1 cellular context compared by ENCODE assay signal in the genomic region with DNA sequence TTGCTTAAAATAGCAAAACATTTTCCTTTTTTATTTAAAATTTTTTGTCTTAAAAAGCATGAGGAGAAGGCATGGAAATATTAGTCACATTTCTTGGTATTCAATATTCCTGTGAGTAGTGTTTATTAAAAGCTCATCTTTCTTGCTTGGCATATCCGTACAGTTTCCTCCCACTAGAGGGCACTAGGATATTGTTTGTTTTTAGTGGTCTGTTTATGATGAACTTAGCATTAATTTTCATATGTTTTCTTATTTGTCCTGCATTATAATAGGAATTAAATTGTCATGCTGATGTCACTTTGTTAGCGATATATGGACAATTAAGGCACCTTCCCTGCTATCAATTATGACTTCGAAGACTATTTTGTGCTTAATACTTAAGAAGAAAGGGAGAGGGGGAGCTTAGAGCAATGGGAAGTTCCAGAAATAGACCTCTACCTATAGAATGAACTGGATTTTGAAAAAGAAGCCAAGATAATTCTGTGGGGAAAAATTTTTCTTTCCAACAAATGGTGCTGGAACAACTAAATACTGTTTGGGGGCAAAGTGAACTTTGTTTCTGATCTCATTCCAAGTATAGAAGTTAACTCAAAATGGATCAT.
TF ChIP-seq lines count a peak whose summit lies in the region.

No MANE protein-coding gene starts in this region.

TF ChIP-seq in GM12878, 131 proteins besides CTCF, POLR2A, EP300 and RAD21:
- TF ChIP-seq, protein P1, sequence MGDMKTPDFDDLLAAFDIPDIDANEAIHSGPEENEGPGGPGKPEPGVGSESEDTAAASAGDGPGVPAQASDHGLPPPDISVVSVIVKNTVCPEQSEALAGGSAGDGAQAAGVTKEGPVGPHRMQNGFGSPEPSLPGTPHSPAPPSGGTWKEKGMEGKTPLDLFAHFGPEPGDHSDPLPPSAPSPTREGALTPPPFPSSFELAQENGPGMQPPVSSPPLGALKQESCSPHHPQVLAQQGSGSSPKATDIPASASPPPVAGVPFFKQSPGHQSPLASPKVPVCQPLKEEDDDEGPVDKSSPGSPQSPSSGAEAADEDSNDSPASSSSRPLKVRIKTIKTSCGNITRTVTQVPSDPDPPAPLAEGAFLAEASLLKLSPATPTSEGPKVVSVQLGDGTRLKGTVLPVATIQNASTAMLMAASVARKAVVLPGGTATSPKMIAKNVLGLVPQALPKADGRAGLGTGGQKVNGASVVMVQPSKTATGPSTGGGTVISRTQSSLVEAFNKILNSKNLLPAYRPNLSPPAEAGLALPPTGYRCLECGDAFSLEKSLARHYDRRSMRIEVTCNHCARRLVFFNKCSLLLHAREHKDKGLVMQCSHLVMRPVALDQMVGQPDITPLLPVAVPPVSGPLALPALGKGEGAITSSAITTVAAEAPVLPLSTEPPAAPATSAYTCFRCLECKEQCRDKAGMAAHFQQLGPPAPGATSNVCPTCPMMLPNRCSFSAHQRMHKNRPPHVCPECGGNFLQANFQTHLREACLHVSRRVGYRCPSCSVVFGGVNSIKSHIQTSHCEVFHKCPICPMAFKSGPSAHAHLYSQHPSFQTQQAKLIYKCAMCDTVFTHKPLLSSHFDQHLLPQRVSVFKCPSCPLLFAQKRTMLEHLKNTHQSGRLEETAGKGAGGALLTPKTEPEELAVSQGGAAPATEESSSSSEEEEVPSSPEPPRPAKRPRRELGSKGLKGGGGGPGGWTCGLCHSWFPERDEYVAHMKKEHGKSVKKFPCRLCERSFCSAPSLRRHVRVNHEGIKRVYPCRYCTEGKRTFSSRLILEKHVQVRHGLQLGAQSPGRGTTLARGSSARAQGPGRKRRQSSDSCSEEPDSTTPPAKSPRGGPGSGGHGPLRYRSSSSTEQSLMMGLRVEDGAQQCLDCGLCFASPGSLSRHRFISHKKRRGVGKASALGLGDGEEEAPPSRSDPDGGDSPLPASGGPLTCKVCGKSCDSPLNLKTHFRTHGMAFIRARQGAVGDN (IDR thresholded peaks at IDR 0.05): no peak
- TF ChIP-seq CHD4 (IDR thresholded peaks at IDR 0.05): no peak
- peak; percentile 53; the same call in 1 of the 2 replicates for TF ChIP-seq RB1 (IDR thresholded peaks at IDR 0.05; ENCODE audit: borderline replicate concordance)
- TF ChIP-seq, protein P2, sequence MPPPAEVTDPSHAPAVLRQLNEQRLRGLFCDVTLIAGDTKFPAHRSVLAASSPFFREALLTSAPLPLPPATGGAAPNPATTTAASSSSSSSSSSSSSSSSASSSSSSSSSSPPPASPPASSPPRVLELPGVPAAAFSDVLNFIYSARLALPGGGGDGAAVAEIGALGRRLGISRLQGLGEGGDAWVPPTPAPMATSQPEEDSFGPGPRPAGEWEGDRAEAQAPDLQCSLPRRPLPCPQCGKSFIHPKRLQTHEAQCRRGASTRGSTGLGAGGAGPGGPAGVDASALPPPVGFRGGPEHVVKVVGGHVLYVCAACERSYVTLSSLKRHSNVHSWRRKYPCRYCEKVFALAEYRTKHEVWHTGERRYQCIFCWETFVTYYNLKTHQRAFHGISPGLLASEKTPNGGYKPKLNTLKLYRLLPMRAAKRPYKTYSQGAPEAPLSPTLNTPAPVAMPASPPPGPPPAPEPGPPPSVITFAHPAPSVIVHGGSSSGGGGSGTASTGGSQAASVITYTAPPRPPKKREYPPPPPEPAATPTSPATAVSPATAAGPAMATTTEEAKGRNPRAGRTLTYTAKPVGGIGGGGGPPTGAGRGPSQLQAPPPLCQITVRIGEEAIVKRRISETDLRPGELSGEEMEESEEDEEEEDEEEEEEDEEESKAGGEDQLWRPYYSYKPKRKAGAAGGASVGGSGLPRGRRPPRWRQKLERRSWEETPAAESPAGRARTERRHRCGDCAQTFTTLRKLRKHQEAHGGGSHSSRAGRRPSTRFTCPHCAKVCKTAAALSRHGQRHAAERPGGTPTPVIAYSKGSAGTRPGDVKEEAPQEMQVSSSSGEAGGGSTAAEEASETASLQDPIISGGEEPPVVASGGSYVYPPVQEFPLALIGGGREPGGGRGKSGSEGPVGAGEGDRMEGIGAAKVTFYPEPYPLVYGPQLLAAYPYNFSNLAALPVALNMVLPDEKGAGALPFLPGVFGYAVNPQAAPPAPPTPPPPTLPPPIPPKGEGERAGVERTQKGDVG (CRISPR knock-in tag; IDR thresholded peaks at IDR 0.05): no peak
- TF ChIP-seq, protein P3, sequence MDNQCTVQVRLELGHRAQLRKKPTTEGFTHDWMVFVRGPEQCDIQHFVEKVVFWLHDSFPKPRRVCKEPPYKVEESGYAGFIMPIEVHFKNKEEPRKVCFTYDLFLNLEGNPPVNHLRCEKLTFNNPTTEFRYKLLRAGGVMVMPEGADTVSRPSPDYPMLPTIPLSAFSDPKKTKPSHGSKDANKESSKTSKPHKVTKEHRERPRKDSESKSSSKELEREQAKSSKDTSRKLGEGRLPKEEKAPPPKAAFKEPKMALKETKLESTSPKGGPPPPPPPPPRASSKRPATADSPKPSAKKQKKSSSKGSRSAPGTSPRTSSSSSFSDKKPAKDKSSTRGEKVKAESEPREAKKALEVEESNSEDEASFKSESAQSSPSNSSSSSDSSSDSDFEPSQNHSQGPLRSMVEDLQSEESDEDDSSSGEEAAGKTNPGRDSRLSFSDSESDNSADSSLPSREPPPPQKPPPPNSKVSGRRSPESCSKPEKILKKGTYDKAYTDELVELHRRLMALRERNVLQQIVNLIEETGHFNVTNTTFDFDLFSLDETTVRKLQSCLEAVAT (IDR thresholded peaks at IDR 0.05): no peak
- peak; percentile 79 for TF ChIP-seq SMC3 (IDR thresholded peaks at IDR 0.05; ENCODE audit: borderline replicate concordance, low read length)
